In genomic region chr1:226663327-226663704, GRCh38 we compare ENCODE assay signal across 8 cellular contexts.
A peak's percentile ranks its signal among the peaks of the same experiment; 100 is the strongest.
DNase-seq lines count a peak whose midpoint lies in the region; ATAC-seq, FAIRE-seq and TF ChIP-seq lines count a peak whose summit lies in the region.

No MANE protein-coding gene starts in this region.

- no peaks in the 10 kb centered on the region for H3K9me3 Mint-ChIP-seq in activated CD4-positive, alpha-beta T cell treated with anti-CD3 and anti-CD28 coated beads for 36 hours (ENCODE audit: low read depth)
- H3K9me3 Mint-ChIP-seq in activated T-helper 1 cell treated with anti-CD3 and anti-CD28 coated beads, Interleukin-12 subunit alpha, Interleukin-12 subunit beta, Interleukin-2, Interleukin-4 antibody, amounts not matched to agents 30 ng/mL and 10 ng/mL and 1 ng/mL, durations not matched to agents 14 hours and 24 hours and 36 hours = no peaks in the 10 kb centered on the region
- H3K9me3 Mint-ChIP-seq in stimulated activated naive CD8-positive, alpha-beta T cell treated with anti-CD3 and anti-CD28 coated beads, Interleukin-15, amount 100 ng/mL, for 72 hours = no peaks in the 10 kb centered on the region

- POLR2A ChIA-PET in activated CD4-positive, alpha-beta T cell treated with anti-CD3 and anti-CD28 coated beads for 36 hours (lab: Charles Lee) = interaction anchor here (1.0 to 1.7 kb wide), 7 partner anchors 9 to 68 kb away, joined by 3 to 13 read pairs (median 4); no protein-coding TSS in a partner anchor

- no peaks in the 10 kb centered on the region for H3K4me1 Mint-ChIP-seq in activated CD4-positive, alpha-beta T cell treated with anti-CD3 and anti-CD28 coated beads for 36 hours
- H3K4me1 Mint-ChIP-seq in activated T-helper 1 cell treated with anti-CD3 and anti-CD28 coated beads, Interleukin-12 subunit alpha, Interleukin-12 subunit beta, Interleukin-2, Interleukin-4 antibody, amounts not matched to agents 30 ng/mL and 10 ng/mL and 1 ng/mL, durations not matched to agents 14 hours and 24 hours and 36 hours (ENCODE audit: low read depth) = peaks cover 72% of the 10 kb centered on the region
- H3K4me1 Mint-ChIP-seq in stimulated activated naive CD8-positive, alpha-beta T cell treated with anti-CD3 and anti-CD28 coated beads, Interleukin-15, amount 100 ng/mL, for 72 hours = no peaks in the 10 kb centered on the region

- H3K27ac Mint-ChIP-seq in activated CD4-positive, alpha-beta T cell treated with anti-CD3 and anti-CD28 coated beads for 36 hours = peak overlapping the region; percentile 94
- peak overlapping the region; percentile 86 for H3K27ac Mint-ChIP-seq in activated T-helper 1 cell treated with anti-CD3 and anti-CD28 coated beads, Interleukin-12 subunit alpha, Interleukin-12 subunit beta, Interleukin-2, Interleukin-4 antibody, amounts not matched to agents 30 ng/mL and 10 ng/mL and 1 ng/mL, durations not matched to agents 14 hours and 24 hours and 36 hours
- peak overlapping the region; percentile 59 to 81 for H3K27ac Mint-ChIP-seq in stimulated activated naive CD8-positive, alpha-beta T cell treated with anti-CD3 and anti-CD28 coated beads, Interleukin-15, amount 100 ng/mL, for 72 hours

- no peaks in the 10 kb centered on the region for H3K27me3 Mint-ChIP-seq in activated CD4-positive, alpha-beta T cell treated with anti-CD3 and anti-CD28 coated beads for 36 hours
- no peaks in the 10 kb centered on the region for H3K27me3 Mint-ChIP-seq in activated T-helper 1 cell treated with anti-CD3 and anti-CD28 coated beads, Interleukin-12 subunit alpha, Interleukin-12 subunit beta, Interleukin-2, Interleukin-4 antibody, amounts not matched to agents 30 ng/mL and 10 ng/mL and 1 ng/mL, durations not matched to agents 14 hours and 24 hours and 36 hours (ENCODE audit: insufficient read depth)
- H3K27me3 Mint-ChIP-seq in stimulated activated naive CD8-positive, alpha-beta T cell treated with anti-CD3 and anti-CD28 coated beads, Interleukin-15, amount 100 ng/mL, for 72 hours = no peaks in the 10 kb centered on the region

- peak overlapping the region; percentile 53 for H3K4me3 Mint-ChIP-seq in activated CD4-positive, alpha-beta T cell treated with anti-CD3 and anti-CD28 coated beads for 36 hours
- peak overlapping the region; percentile 58 for H3K4me3 Mint-ChIP-seq in activated T-helper 1 cell treated with anti-CD3 and anti-CD28 coated beads, Interleukin-12 subunit alpha, Interleukin-12 subunit beta, Interleukin-2, Interleukin-4 antibody, amounts not matched to agents 30 ng/mL and 10 ng/mL and 1 ng/mL, durations not matched to agents 14 hours and 24 hours and 36 hours
- peak overlapping the region; percentile 66 to 71 for H3K4me3 Mint-ChIP-seq in stimulated activated naive CD8-positive, alpha-beta T cell treated with anti-CD3 and anti-CD28 coated beads, Interleukin-15, amount 100 ng/mL, for 72 hours

- peaks cover 41 to 53% of the 10 kb centered on the region in 2 donors for H3K4me1 ChIP-seq in kidney (ENCODE audit: control insufficient read depth in 1 of 2, insufficient read depth in 1 of 2, low read depth in 1 of 2, low read length in 2 of 2)

- H3K9me3 ChIP-seq in kidney (ENCODE audit: control insufficient read depth in 1 of 2, low read length in 2 of 2) = no peaks in the 10 kb centered on the region

- no peak for FAIRE-seq in kidney (lab: Jason Lieb, UNC)

- DNase-seq in activated CD4-positive, alpha-beta T cell treated with anti-CD3 and anti-CD28 coated beads for 36 hours = peak; percentile 46
- DNase-seq in activated CD4-positive, alpha-beta T cell treated with anti-CD3 and anti-CD28 coated beads for 48 hours = no peak
- no peak for DNase-seq in activated T-helper 1 cell treated with anti-CD3 and anti-CD28 coated beads, Interleukin-12 subunit alpha, Interleukin-12 subunit beta, Interleukin-2, Interleukin-4 antibody, amounts not matched to agents 30 ng/mL and 10 ng/mL and 1 ng/mL, durations not matched to agents 14 hours and 24 hours and 36 hours (ENCODE audit: low spot score)
- DNase-seq in kidney (no peak), GM20000 (ENCODE audit: low spot score) (no peak), NCI-H82 (lab: John Stamatoyannopoulos, UW) (no peak), NCI-H82 treated with DMSO at 0.1 percent for 48 hours (lab: John Stamatoyannopoulos, UW; ENCODE audit: unreplicated experiment) (no peak)
- no peak for DNase-seq in stimulated activated naive CD8-positive, alpha-beta T cell treated with anti-CD3 and anti-CD28 coated beads, Interleukin-15, amount 100 ng/mL, for 72 hours

- peak overlapping the region in 1 of 2 donors; percentile 0 for H3K9ac ChIP-seq in kidney (ENCODE audit: low read length in 2 of 2)

- H3K4me3 ChIP-seq in kidney (ENCODE audit: low read length in 2 of 2) = no peak overlapping the region

- no peak for TF ChIP-seq CTCF in kidney (IDR thresholded peaks at IDR 0.05; ENCODE audit: borderline replicate concordance, extremely low read depth, insufficient read depth)
- TF ChIP-seq CTCF in GM20000 (IDR thresholded peaks at IDR 0.05; ENCODE audit: extremely low read depth, missing control alignments) = no peak

- intact Hi-C loops in activated CD4-positive, alpha-beta T cell treated with anti-CD3 and anti-CD28 coated beads for 36 hours (cut with DNase I, micrococcal nuclease) = loop anchor here (1.0 to 2.0 kb wide), 9 partner anchors 10 to 219 kb away; no protein-coding TSS in a partner anchor
- intact Hi-C loops in activated T-helper 1 cell treated with anti-CD3 and anti-CD28 coated beads, Interleukin-12 subunit alpha, Interleukin-12 subunit beta, Interleukin-2, Interleukin-4 antibody, amounts not matched to agents 30 ng/mL and 10 ng/mL and 1 ng/mL, durations not matched to agents 14 hours and 24 hours and 36 hours (cut with micrococcal nuclease) = loop anchor here (1.0 to 2.0 kb wide), 11 partner anchors 10 to 277 kb away; partner anchors contain the start of genes COQ8A and ITPKB
- intact Hi-C loops in kidney (cut with DNase I) = no loop called here

- CTCF ChIA-PET in activated CD4-positive, alpha-beta T cell treated with anti-CD3 and anti-CD28 coated beads for 36 hours (lab: Charles Lee) = interaction anchor here (0.6 to 5.3 kb wide), 18 partner anchors 9 to 777 kb away, joined by 3 to 43 read pairs (median 4); no protein-coding TSS in a partner anchor

- peaks cover 10% of the 10 kb centered on the region for H3K36me3 Mint-ChIP-seq in activated CD4-positive, alpha-beta T cell treated with anti-CD3 and anti-CD28 coated beads for 36 hours (ENCODE audit: low read depth)
- peaks cover 26% of the 10 kb centered on the region for H3K36me3 Mint-ChIP-seq in activated T-helper 1 cell treated with anti-CD3 and anti-CD28 coated beads, Interleukin-12 subunit alpha, Interleukin-12 subunit beta, Interleukin-2, Interleukin-4 antibody, amounts not matched to agents 30 ng/mL and 10 ng/mL and 1 ng/mL, durations not matched to agents 14 hours and 24 hours and 36 hours (ENCODE audit: low read depth)

- H3K27ac ChIP-seq in kidney (ENCODE audit: low read depth in 2 of 2, low read length in 2 of 2) = peak overlapping the region; percentile 58 to 87

- H3K36me3 ChIP-seq in kidney (ENCODE audit: control insufficient read depth in 1 of 2, insufficient read depth in 2 of 2, low read length in 2 of 2) = no peaks in the 10 kb centered on the region

- ATAC-seq in activated CD4-positive, alpha-beta T cell treated with anti-CD3 and anti-CD28 coated beads for 36 hours = peak; percentile 0
- ATAC-seq in stimulated activated naive CD8-positive, alpha-beta T cell treated with anti-CD3 and anti-CD28 coated beads, Interleukin-15, amount 100 ng/mL, for 72 hours = no peak
